ENCODE assay signal across 8 cellular contexts in genomic region chr14:94768521-94769412, GRCh38. TPM values are rescaled to one million over a fixed set of nuclear protein-coding genes. Genes with fewer than 3 reads are reported as not detected.
DNase-seq lines count a peak whose midpoint lies in the region; ATAC-seq lines count a peak whose summit lies in the region.

No MANE protein-coding gene starts in this region.

- peak; percentile 57 for ATAC-seq in activated CD4-positive, alpha-beta T cell treated with anti-CD3 and anti-CD28 coated beads for 36 hours
- no peak for ATAC-seq in GM19455 (IDR thresholded peaks at IDR 0.05; ENCODE audit: unreplicated experiment)

- H3K9me3 ChIP-seq in adipocyte (ENCODE audit: control insufficient read depth, low read length) (no peaks in the 10 kb centered on the region), stomach smooth muscle (ENCODE audit: control insufficient read depth in 2 of 2, low read length in 2 of 2) (no peaks in the 10 kb centered on the region)

- peaks cover 11% of the 10 kb centered on the region for H3K4me1 Mint-ChIP-seq in activated CD4-positive, alpha-beta T cell treated with anti-CD3 and anti-CD28 coated beads for 36 hours

- peak; percentile 64 for DNase-seq in activated CD4-positive, alpha-beta T cell treated with anti-CD3 and anti-CD28 coated beads for 36 hours
- no peak for DNase-seq in activated CD4-positive, alpha-beta T cell treated with anti-CD3 and anti-CD28 coated beads for 1 hour
- peak; percentile 61 for DNase-seq in adipocyte (ENCODE audit: low read depth)
- DNase-seq in kidney tubule cell (ENCODE audit: low spot score), result peak; percentile 4
- DNase-seq in DMS114 treated with DMSO at 0.1 percent for 48 hours (lab: John Stamatoyannopoulos, UW; ENCODE audit: unreplicated experiment), result no peak
- no peak for DNase-seq in cortex of kidney (lab: John Stamatoyannopoulos, UW)

- H3K4me3 ChIP-seq in adipocyte (ENCODE audit: low read length) (peak overlapping the region; percentile 86), stomach smooth muscle (ENCODE audit: low read length in 2 of 2) (peak overlapping the region; percentile 29 to 66)

- POLR2A ChIA-PET in activated CD4-positive, alpha-beta T cell treated with anti-CD3 and anti-CD28 coated beads for 36 hours (lab: Charles Lee), result no interaction called here

- H3K27me3 ChIP-seq in adipocyte (replicated peaks; ENCODE audit: control insufficient read depth, insufficient read depth, low read length), result no peaks in the 10 kb centered on the region
- H3K27me3 ChIP-seq in stomach smooth muscle (ENCODE audit: control insufficient read depth in 1 of 2, insufficient read depth in 2 of 2, low read length in 2 of 2), result peaks cover 81 to 89% of the 10 kb centered on the region in 2 donors

- intact Hi-C loops in activated CD4-positive, alpha-beta T cell treated with anti-CD3 and anti-CD28 coated beads for 36 hours (cut with DNase I, micrococcal nuclease), result no loop called here

- peaks cover 7% of the 10 kb centered on the region for H3K4me1 ChIP-seq in adipocyte (ENCODE audit: control insufficient read depth, insufficient read depth, low read length)
- H3K4me1 ChIP-seq in stomach smooth muscle (ENCODE audit: control insufficient read depth, insufficient read depth, low read length), result peaks cover 20% of the 10 kb centered on the region

- CTCF ChIA-PET in activated CD4-positive, alpha-beta T cell treated with anti-CD3 and anti-CD28 coated beads for 36 hours (lab: Charles Lee), result interaction anchor here (0.7 to 0.8 kb wide), 2 partner anchors 9 to 678 kb away, joined by 3 to 4 read pairs; no protein-coding TSS in a partner anchor

- H3K27ac Mint-ChIP-seq in activated CD4-positive, alpha-beta T cell treated with anti-CD3 and anti-CD28 coated beads for 36 hours, result peak overlapping the region; percentile 6

- peaks cover 71% of the 10 kb centered on the region for H3K27me3 Mint-ChIP-seq in activated CD4-positive, alpha-beta T cell treated with anti-CD3 and anti-CD28 coated beads for 36 hours

- H3K36me3 Mint-ChIP-seq in activated CD4-positive, alpha-beta T cell treated with anti-CD3 and anti-CD28 coated beads for 36 hours (ENCODE audit: low read depth), result no peaks in the 10 kb centered on the region

- no peak overlapping the region for H3K27ac ChIP-seq in stomach smooth muscle (ENCODE audit: low read length)

- H3K36me3 ChIP-seq in adipocyte (ENCODE audit: control insufficient read depth, insufficient read depth, low read length, severe bottlenecking), result peaks cover 5% of the 10 kb centered on the region
- no peaks in the 10 kb centered on the region for H3K36me3 ChIP-seq in stomach smooth muscle (ENCODE audit: control insufficient read depth in 2 of 2, insufficient read depth in 2 of 2, low read length in 2 of 2)

- H3K9me3 Mint-ChIP-seq in activated CD4-positive, alpha-beta T cell treated with anti-CD3 and anti-CD28 coated beads for 36 hours (ENCODE audit: low read depth), result no peaks in the 10 kb centered on the region

- peak overlapping the region; percentile 63 for H3K4me3 Mint-ChIP-seq in activated CD4-positive, alpha-beta T cell treated with anti-CD3 and anti-CD28 coated beads for 36 hours

- peak overlapping the region; percentile 86 for H3K9ac ChIP-seq in adipocyte (ENCODE audit: low read length)
- no peak overlapping the region for H3K9ac ChIP-seq in stomach smooth muscle (ENCODE audit: low read length in 2 of 2)

RNA-seq across cellular contexts. Expression of gene GSC, which starts 1.1 kb away (rescaled TPM):
- total RNA-seq in activated CD4-positive, alpha-beta T cell treated with anti-CD3 and anti-CD28 coated beads for 36 hours, result not detected

Comparison
In these comparisons a context has a peak if more than half of its experiments do, and no peak if none do; other contexts are left out.
1. DNase-seq: peak in activated CD4-positive, alpha-beta T cell treated with anti-CD3 and anti-CD28 coated beads for 36 hours (single experiment), adipocyte (single experiment) and kidney tubule cell (single experiment); none in activated CD4-positive, alpha-beta T cell treated with anti-CD3 and anti-CD28 coated beads for 1 hour (single experiment), DMS114 treated with DMSO at 0.1 percent for 48 hours (single experiment) and cortex of kidney (single experiment).